In genomic region chr1:24744911-24745710, GRCh38 we compare ENCODE assay signal across 8 cellular contexts. TPM values are rescaled to one million over a fixed set of nuclear protein-coding genes. Genes with fewer than 3 reads are reported as not detected.
DNase-seq lines count a peak whose midpoint lies in the region; ATAC-seq and TF ChIP-seq lines count a peak whose summit lies in the region.

TSS of gene CLIC4 (plus strand) at chr1:24745447. CDS start at chr1:24745554, 107 bp downstream.

- TF ChIP-seq CTCF in BJ (IDR thresholded peaks at IDR 0.05; ENCODE audit: insufficient read depth, low read depth, low read length) (peak; percentile 47), left lung (IDR thresholded peaks at IDR 0.05) (peak in 1 of 2 donors; percentile 10)

- H3K4me3 ChIP-seq in BJ (ENCODE audit: low read depth, low read length): peak within 1 kb of the TSS; percentile 92
- peak within 1 kb of the TSS; percentile 80 to 87 for H3K4me3 ChIP-seq in left lung

- peak within 1 kb of the TSS; percentile 91 for H3K27ac Mint-ChIP-seq in dendritic cell treated with granulocyte-macrophage colony-stimulating factor and Interleukin-4, amounts not matched to agents 40 ng/mL and 50 ng/mL, for 4 days

- intact Hi-C loops in dendritic cell treated with granulocyte-macrophage colony-stimulating factor and Interleukin-4, amounts not matched to agents 40 ng/mL and 50 ng/mL, for 4 days (cut with micrococcal nuclease): loop anchor here (5.0 kb wide), 2 partner anchors 53 to 103 kb away; partner anchors contain the start of gene SRRM1
- intact Hi-C loops in left lung (cut with DNase I): no loop called here

- H3K9me3 ChIP-seq in left lung: no peaks in the 10 kb centered on the region

- CTCF ChIA-PET in BJ (lab: Yijun Ruan, JAX): interaction anchor here (0.5 to 3.9 kb wide), 11 partner anchors 17 to 103 kb away, joined by 3 to 28 read pairs (median 6); no protein-coding TSS in a partner anchor

- H3K27me3 ChIP-seq in BJ (ENCODE audit: control insufficient read depth, insufficient read depth, low read length): no peaks in the 10 kb centered on the region
- H3K27me3 ChIP-seq in left lung: no peaks in the 10 kb centered on the region

- H3K4me1 ChIP-seq in left lung: peaks cover 6 to 64% of the 10 kb centered on the region in 2 donors

- H3K36me3 ChIP-seq in BJ (ENCODE audit: control insufficient read depth, insufficient read depth, low read length) (no peaks in the 10 kb centered on the region), left lung (peaks cover 0 to 3% of the 10 kb centered on the region in 2 donors)

- H3K36me3 Mint-ChIP-seq in dendritic cell treated with granulocyte-macrophage colony-stimulating factor and Interleukin-4, amounts not matched to agents 40 ng/mL and 50 ng/mL, for 4 days (ENCODE audit: low read depth): peaks cover 29% of the 10 kb centered on the region

- peak within 1 kb of the TSS; percentile 89 to 94 for H3K27ac ChIP-seq in left lung

- POLR2A ChIA-PET in BJ (lab: Charles Lee): interaction anchor here (0.6 to 0.9 kb wide), 10 partner anchors 9 to 85 kb away, joined by 3 to 19 read pairs (median 4); no protein-coding TSS in a partner anchor

- peak within 1 kb of the TSS; percentile 85 for H3K4me3 Mint-ChIP-seq in dendritic cell treated with granulocyte-macrophage colony-stimulating factor and Interleukin-4, amounts not matched to agents 40 ng/mL and 50 ng/mL, for 4 days

- DNase-seq in BJ (ENCODE audit: low read depth) (peak; percentile 94), GM19240 (ENCODE audit: insufficient read length, low spot score) (peak; percentile 62), NCI-H526 treated with DMSO at 0.1 percent for 48 hours (lab: John Stamatoyannopoulos, UW) (peak; percentile 98), left lung (peak; percentile 100)
- peak; percentile 99 for DNase-seq in activated CD4-positive, alpha-beta T cell treated with anti-CD3 and anti-CD28 coated beads, Interleukin-2, amount 50 U/mL, for 1 hour
- DNase-seq in stimulated activated CD4-positive, alpha-beta T cell treated with anti-CD3 and anti-CD28 coated beads, Interleukin-2, amount 100 ng/mL, for 48 hours: peak; percentile 99

- H3K4me1 Mint-ChIP-seq in dendritic cell treated with granulocyte-macrophage colony-stimulating factor and Interleukin-4, amounts not matched to agents 40 ng/mL and 50 ng/mL, for 4 days (ENCODE audit: low read depth): peaks cover 66% of the 10 kb centered on the region

- H3K9me3 Mint-ChIP-seq in dendritic cell treated with granulocyte-macrophage colony-stimulating factor and Interleukin-4, amounts not matched to agents 40 ng/mL and 50 ng/mL, for 4 days: no peaks in the 10 kb centered on the region

- peak; percentile 61 for ATAC-seq in HG03460 (IDR thresholded peaks at IDR 0.05; ENCODE audit: unreplicated experiment)
- ATAC-seq in left lung: peak; percentile 96

- H3K27me3 Mint-ChIP-seq in dendritic cell treated with granulocyte-macrophage colony-stimulating factor and Interleukin-4, amounts not matched to agents 40 ng/mL and 50 ng/mL, for 4 days: no peaks in the 10 kb centered on the region

RNA-seq across cellular contexts. Expression of gene CLIC4, which starts in this region (rescaled TPM):
- polyA plus RNA-seq in BJ (2011; rRNA removed): 275 and 547 TPM in 2 replicates
- 128 and 137 TPM in 2 replicates for polyA minus RNA-seq in BJ (2011; rRNA and poly(A)+ RNA removed)
- 100 to 1,000 TPM; 158 to 197 TPM for total RNA-seq in left lung

Comparison
In these comparisons a context has a peak if more than half of its experiments do, and no peak if none do; other contexts are left out.
1. Peak in every context shown above with its lines: DNase-seq, ATAC-seq, H3K4me3 ChIP-seq and H3K27ac ChIP-seq.